In the genomic region with DNA sequence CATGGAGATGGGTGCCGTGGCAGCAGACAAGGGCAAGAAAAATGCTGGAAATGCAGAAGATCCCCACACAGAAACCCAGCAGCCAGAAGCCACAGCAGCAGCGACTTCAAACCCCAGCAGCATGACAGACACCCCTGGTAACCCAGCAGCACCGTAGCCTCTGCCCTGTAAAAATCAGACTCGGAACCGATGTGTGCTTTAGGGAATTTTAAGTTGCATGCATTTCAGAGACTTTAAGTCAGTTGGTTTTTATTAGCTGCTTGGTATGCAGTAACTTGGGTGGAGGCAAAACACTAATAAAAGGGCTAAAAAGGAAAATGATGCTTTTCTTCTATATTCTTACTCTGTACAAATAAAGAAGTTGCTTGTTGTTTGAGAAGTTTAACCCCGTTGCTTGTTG, we compare ENCODE assay signal across 18 cellular contexts.
"Had no signal": no experiment of that assay in that cellular context is flagged by ENCODE, and none has a peak within 500 bp of the region (broad histone marks: within the 10 kb centered on the region; RNA-seq: fewer than 3 reads in every experiment).

No MANE protein-coding gene starts in this region.

- DNase-seq: activated CD4-positive, alpha-beta T cell treated with anti-CD3 and anti-CD28 coated beads, Interleukin-2, amount 50 U/mL, for 1 hour; activated CD4-positive, CD25-positive, alpha-beta regulatory T cell treated with anti-CD3 and anti-CD28 coated beads, Interleukin-2, amount 50 U/mL, for 72 hours; activated T-cell treated with anti-CD3 and anti-CD28 coated beads, Interleukin-2, amount 50 U/mL, for 1 hour; brain microvascular endothelial cell; central memory CD4-positive, alpha-beta T cell; effector memory CD4-positive, alpha-beta T cell; hippocampal formation; left ventricle myocardium superior; midbrain; stimulated activated CD4-positive, alpha-beta T cell treated with anti-CD3 and anti-CD28 coated beads, Interleukin-4, amount 100 ng/mL, for 24 hours; stimulated activated naive CD4-positive, alpha-beta T cell treated with Interleukin-2 at 50 U/mL for 16 hours; substantia nigra; tibial artery; WERI-Rb-1 had no signal

- H3K4me3 ChIP-seq: ascending aorta, tibial artery had no signal

- H3K27me3 ChIP-seq: ascending aorta, brain microvascular endothelial cell, tibial artery had no signal

- H3K27ac ChIP-seq: brain microvascular endothelial cell, WERI-Rb-1 had no signal

- ATAC-seq: activated naive CD4-positive, alpha-beta T cell treated with anti-CD3 and anti-CD28 coated beads, Interleukin-2, amount 50 U/mL, for 72 hours; esophagus mucosa; left ventricle myocardium superior; natural killer cell treated with Interleukin-12 subunit alpha and Interleukin-12 subunit beta and Interleukin-15 and Interleukin-18, amount 100 ng/mL, for 72 hours had no signal

- H3K36me3 ChIP-seq: WERI-Rb-1 had no signal

- H3K9me3 ChIP-seq: ascending aorta, tibial artery had no signal
